In genomic region chr15:61938249-61938648, GRCh38 we compare ENCODE assay signal across 30 cellular contexts.
"Had no signal": no experiment of that assay in that cellular context is flagged by ENCODE, and none has a peak within 500 bp of the region (broad histone marks: within the 10 kb centered on the region; RNA-seq: fewer than 3 reads in every experiment).

No MANE protein-coding gene starts in this region.

- H3K27ac Mint-ChIP-seq: activated CD4-positive, alpha-beta memory T cell treated with anti-CD3 and anti-CD28 coated beads, Interleukin-2, amount 10 ng/mL, durations not matched to agents 7 days and 5 days; activated CD4-positive, alpha-beta T cell treated with anti-CD3 and anti-CD28 coated beads, Interleukin-2, amount 10 ng/mL, durations not matched to agents 7 days and 5 days; activated naive CD4-positive, alpha-beta T cell treated with anti-CD3 and anti-CD28 coated beads, Interleukin-2, amount 50 U/mL, for 24 hours; activated naive CD8-positive, alpha-beta T cell treated with anti-CD3 and anti-CD28 coated beads, Interleukin-2, amount 50 U/mL, for 24 hours; activated T-helper 17 cell treated with anti-CD3 and anti-CD28 coated beads, Interleukin-2, amount 50 U/mL, for 72 hours; dendritic cell treated with granulocyte-macrophage colony-stimulating factor and Interleukin-4, amounts not matched to agents 40 ng/mL and 50 ng/mL, for 4 days; nephron progenitor cell; progenitor cell of endocrine pancreas; stimulated activated naive CD8-positive, alpha-beta T cell treated with anti-CD3 and anti-CD28 coated beads, Interleukin-15, Interleukin-2, amounts not matched to agents 100 ng/mL and 50 ng/mL, for 24 hours; T-helper 1 cell treated with Interleukin-12 subunit alpha and Interleukin-12 subunit beta and Interleukin-4 antibody, amounts not matched to agents 30 μg/mL and 1 μg/mL, for 36 hours; type B pancreatic cell had no signal

- H3K4me3 Mint-ChIP-seq: activated CD4-positive, alpha-beta memory T cell treated with anti-CD3 and anti-CD28 coated beads, Interleukin-2, amount 10 ng/mL, durations not matched to agents 7 days and 5 days; activated CD4-positive, alpha-beta T cell treated with anti-CD3 and anti-CD28 coated beads, Interleukin-2, amount 10 ng/mL, durations not matched to agents 7 days and 5 days; activated naive CD4-positive, alpha-beta T cell treated with anti-CD3 and anti-CD28 coated beads, Interleukin-2, amount 50 U/mL, for 24 hours; activated naive CD8-positive, alpha-beta T cell treated with anti-CD3 and anti-CD28 coated beads, Interleukin-2, amount 50 U/mL, for 24 hours; activated T-cell treated with anti-CD3 and anti-CD28 coated beads, Interleukin-2, amount 50 U/mL, for 4 hours; activated T-helper 17 cell treated with anti-CD3 and anti-CD28 coated beads, Interleukin-2, amount 50 U/mL, for 72 hours; central memory CD8-positive, alpha-beta T cell; dendritic cell treated with granulocyte-macrophage colony-stimulating factor and Interleukin-4, amounts not matched to agents 40 ng/mL and 50 ng/mL, for 4 days; nephron progenitor cell; stimulated activated naive CD8-positive, alpha-beta T cell treated with anti-CD3 and anti-CD28 coated beads, Interleukin-15, Interleukin-2, amounts not matched to agents 100 ng/mL and 50 ng/mL, for 24 hours; T-helper 1 cell treated with Interleukin-12 subunit alpha and Interleukin-12 subunit beta and Interleukin-4 antibody, amounts not matched to agents 30 μg/mL and 1 μg/mL, for 36 hours; type B pancreatic cell had no signal

- H3K27ac ChIP-seq: esophagus squamous epithelium, left ventricle myocardium inferior, neutrophil, right lobe of liver, skin epidermis, thoracic aorta, uterus had no signal

- H3K4me1 Mint-ChIP-seq: activated CD4-positive, alpha-beta memory T cell treated with anti-CD3 and anti-CD28 coated beads, Interleukin-2, amount 10 ng/mL, durations not matched to agents 7 days and 5 days; activated CD4-positive, alpha-beta T cell treated with anti-CD3 and anti-CD28 coated beads, Interleukin-2, amount 10 ng/mL, durations not matched to agents 7 days and 5 days; activated naive CD4-positive, alpha-beta T cell treated with anti-CD3 and anti-CD28 coated beads, Interleukin-2, amount 50 U/mL, for 24 hours; activated naive CD8-positive, alpha-beta T cell treated with anti-CD3 and anti-CD28 coated beads, Interleukin-2, amount 50 U/mL, for 24 hours; nephron progenitor cell had no signal

- H3K4me3 ChIP-seq: esophagus squamous epithelium, left ventricle myocardium inferior, lung, right lobe of liver, skin epidermis, thoracic aorta, uterus had no signal

- H3K36me3 ChIP-seq: thoracic aorta, uterus had no signal

- FAIRE-seq: bronchial epithelial cell had no signal

- ATAC-seq: activated naive CD8-positive, alpha-beta T cell treated with anti-CD3 and anti-CD28 coated beads, Interleukin-2, amount 50 U/mL, for 24 hours; activated T-cell treated with anti-CD3 and anti-CD28 coated beads, Interleukin-2, amount 50 U/mL, for 4 hours; activated T-helper 17 cell treated with anti-CD3 and anti-CD28 coated beads, Interleukin-2, amount 50 U/mL, for 72 hours; right lobe of liver had no signal

- H3K27me3 Mint-ChIP-seq: activated CD4-positive, alpha-beta memory T cell treated with anti-CD3 and anti-CD28 coated beads, Interleukin-2, amount 10 ng/mL, durations not matched to agents 7 days and 5 days; activated CD4-positive, alpha-beta T cell treated with anti-CD3 and anti-CD28 coated beads, Interleukin-2, amount 10 ng/mL, durations not matched to agents 7 days and 5 days; activated naive CD4-positive, alpha-beta T cell treated with anti-CD3 and anti-CD28 coated beads, Interleukin-2, amount 50 U/mL, for 24 hours; activated naive CD8-positive, alpha-beta T cell treated with anti-CD3 and anti-CD28 coated beads, Interleukin-2, amount 50 U/mL, for 24 hours; activated T-helper 17 cell treated with anti-CD3 and anti-CD28 coated beads, Interleukin-2, amount 50 U/mL, for 72 hours; central memory CD8-positive, alpha-beta T cell; dendritic cell treated with granulocyte-macrophage colony-stimulating factor and Interleukin-4, amounts not matched to agents 40 ng/mL and 50 ng/mL, for 4 days; progenitor cell of endocrine pancreas; stimulated activated naive CD8-positive, alpha-beta T cell treated with anti-CD3 and anti-CD28 coated beads, Interleukin-15, Interleukin-2, amounts not matched to agents 100 ng/mL and 50 ng/mL, for 24 hours; type B pancreatic cell had no signal

- H3K9me3 ChIP-seq: esophagus squamous epithelium, neutrophil, right lobe of liver, thoracic aorta, uterus had no signal

- H3K9me3 Mint-ChIP-seq: activated CD4-positive, alpha-beta memory T cell treated with anti-CD3 and anti-CD28 coated beads, Interleukin-2, amount 10 ng/mL, durations not matched to agents 7 days and 5 days; activated CD4-positive, alpha-beta T cell treated with anti-CD3 and anti-CD28 coated beads, Interleukin-2, amount 10 ng/mL, durations not matched to agents 7 days and 5 days; activated naive CD4-positive, alpha-beta T cell treated with anti-CD3 and anti-CD28 coated beads, Interleukin-2, amount 50 U/mL, for 24 hours; activated naive CD8-positive, alpha-beta T cell treated with anti-CD3 and anti-CD28 coated beads, Interleukin-2, amount 50 U/mL, for 24 hours; activated T-cell treated with anti-CD3 and anti-CD28 coated beads, Interleukin-2, amount 50 U/mL, for 4 hours; activated T-helper 17 cell treated with anti-CD3 and anti-CD28 coated beads, Interleukin-2, amount 50 U/mL, for 72 hours; central memory CD8-positive, alpha-beta T cell; dendritic cell treated with granulocyte-macrophage colony-stimulating factor and Interleukin-4, amounts not matched to agents 40 ng/mL and 50 ng/mL, for 4 days; stimulated activated naive CD8-positive, alpha-beta T cell treated with anti-CD3 and anti-CD28 coated beads, Interleukin-15, Interleukin-2, amounts not matched to agents 100 ng/mL and 50 ng/mL, for 24 hours; T-helper 1 cell treated with Interleukin-12 subunit alpha and Interleukin-12 subunit beta and Interleukin-4 antibody, amounts not matched to agents 30 μg/mL and 1 μg/mL, for 36 hours; type B pancreatic cell had no signal

- H3K4me1 ChIP-seq: esophagus squamous epithelium, left ventricle myocardium inferior, right lobe of liver, uterus had no signal

- H3K27me3 ChIP-seq: esophagus squamous epithelium, neutrophil, right lobe of liver, uterus had no signal

- DNase-seq: activated CD4-positive, alpha-beta memory T cell treated with anti-CD3 and anti-CD28 coated beads, Interleukin-2, amount 10 ng/mL, durations not matched to agents 7 days and 5 days; activated CD4-positive, alpha-beta T cell treated with anti-CD3 and anti-CD28 coated beads for 1 hour; activated CD4-positive, alpha-beta T cell treated with anti-CD3 and anti-CD28 coated beads, Interleukin-2, amount 10 ng/mL, durations not matched to agents 7 days and 5 days; activated naive CD8-positive, alpha-beta T cell treated with anti-CD3 and anti-CD28 coated beads, Interleukin-2, amount 50 U/mL, for 24 hours; activated T-cell treated with anti-CD3 and anti-CD28 coated beads, Interleukin-2, amount 50 U/mL, for 4 hours; amygdala; esophagus squamous epithelium; foreskin melanocyte; islet precursor cell; left ventricle myocardium inferior; mesendoderm; nephron progenitor cell; right lobe of liver; stimulated activated CD4-positive, alpha-beta T cell treated with anti-CD3 and anti-CD28 coated beads, Interleukin-12 subunit alpha, Interleukin-12 subunit beta, amount 100 ng/mL, for 4 hours; stimulated activated CD4-positive, alpha-beta T cell treated with anti-CD3 and anti-CD28 coated beads, Interleukin-4, amount 100 ng/mL, for 1 hour; T1000; uterus had no signal
